ENCODE assay signal across 18 cellular contexts in the genomic region with DNA sequence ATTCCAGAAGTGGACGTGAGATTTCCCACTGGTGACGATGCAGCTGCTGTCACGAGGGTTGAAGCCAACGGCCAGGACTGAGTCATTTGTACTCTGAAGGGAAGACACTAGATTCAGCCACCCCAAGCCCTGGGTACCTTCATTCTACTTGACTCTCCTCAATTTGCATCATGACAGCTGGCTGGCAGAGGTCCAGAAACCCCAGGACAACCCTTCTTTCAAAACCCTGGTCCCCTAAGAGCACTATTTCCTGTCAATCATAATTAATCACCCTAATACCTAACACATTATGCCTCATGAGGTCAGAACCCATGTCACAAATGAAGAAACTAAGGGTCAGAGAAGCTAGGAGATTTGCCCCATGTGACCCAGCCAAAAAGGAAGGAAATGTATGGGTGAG. TPM values are rescaled to one million over a fixed set of nuclear protein-coding genes. Genes with fewer than 3 reads are reported as not detected.
DNase-seq lines count a peak whose midpoint lies in the region; ATAC-seq lines count a peak whose summit lies in the region.
"Had no signal": no experiment of that assay in that cellular context is flagged by ENCODE, and none has a peak within 500 bp of the region (broad histone marks: within the 10 kb centered on the region; RNA-seq: fewer than 3 reads in every experiment).

No MANE protein-coding gene starts in this region.

- ATAC-seq in Right ventricle myocardium superior (ENCODE audit: poor library complexity) (no peak), HG03439 (IDR thresholded peaks at IDR 0.05; ENCODE audit: unreplicated experiment) (no peak), GM21526 (IDR thresholded peaks at IDR 0.05; ENCODE audit: low FRiP score, unreplicated experiment) (no peak), HG03095 (IDR thresholded peaks at IDR 0.05; ENCODE audit: unreplicated experiment) (no peak)
- no peak for ATAC-seq in activated naive CD8-positive, alpha-beta T cell treated with anti-CD3 and anti-CD28 coated beads, Interleukin-2, amount 50 U/mL, for 24 hours
- ATAC-seq in stimulated activated effector memory CD8-positive, alpha-beta T cell treated with anti-CD3 and anti-CD28 coated beads, Interleukin-12 subunit alpha, Interleukin-12 subunit beta, amount 100 ng/mL, for 72 hours = no peak
- ATAC-seq: activated CD4-positive, CD25-positive, alpha-beta regulatory T cell treated with anti-CD3 and anti-CD28 coated beads, Interleukin-2, amount 50 U/mL, for 24 hours; effector memory CD8-positive, alpha-beta T cell; T-helper 17 cell had no signal

- H3K4me1 Mint-ChIP-seq in activated naive CD8-positive, alpha-beta T cell treated with anti-CD3 and anti-CD28 coated beads, Interleukin-2, amount 50 U/mL, for 24 hours = peaks cover 51% of the 10 kb centered on the region
- H3K4me1 Mint-ChIP-seq in stimulated activated effector memory CD8-positive, alpha-beta T cell treated with anti-CD3 and anti-CD28 coated beads, Interleukin-12 subunit alpha, Interleukin-12 subunit beta, amount 100 ng/mL, for 72 hours = peaks cover 65% of the 10 kb centered on the region

- peaks cover 55% of the 10 kb centered on the region for H3K36me3 Mint-ChIP-seq in activated naive CD8-positive, alpha-beta T cell treated with anti-CD3 and anti-CD28 coated beads, Interleukin-2, amount 50 U/mL, for 24 hours (ENCODE audit: low read depth)
- H3K36me3 Mint-ChIP-seq in stimulated activated effector memory CD8-positive, alpha-beta T cell treated with anti-CD3 and anti-CD28 coated beads, Interleukin-12 subunit alpha, Interleukin-12 subunit beta, amount 100 ng/mL, for 72 hours = peaks cover 91% of the 10 kb centered on the region

- no peak overlapping the region for H3K4me3 Mint-ChIP-seq in activated naive CD8-positive, alpha-beta T cell treated with anti-CD3 and anti-CD28 coated beads, Interleukin-2, amount 50 U/mL, for 24 hours
- H3K4me3 Mint-ChIP-seq in stimulated activated effector memory CD8-positive, alpha-beta T cell treated with anti-CD3 and anti-CD28 coated beads, Interleukin-12 subunit alpha, Interleukin-12 subunit beta, amount 100 ng/mL, for 72 hours = no peak overlapping the region
- H3K4me3 Mint-ChIP-seq: effector memory CD8-positive, alpha-beta T cell; immature natural killer cell; T-helper 17 cell had no signal

- intact Hi-C loops in Right ventricle myocardium superior (cut with DNase I) (no loop called here), cardiac septum (cut with DNase I) (no loop called here)

- H3K27ac Mint-ChIP-seq in activated naive CD8-positive, alpha-beta T cell treated with anti-CD3 and anti-CD28 coated beads, Interleukin-2, amount 50 U/mL, for 24 hours = peak overlapping the region; percentile 9
- H3K27ac Mint-ChIP-seq in stimulated activated effector memory CD8-positive, alpha-beta T cell treated with anti-CD3 and anti-CD28 coated beads, Interleukin-12 subunit alpha, Interleukin-12 subunit beta, amount 100 ng/mL, for 72 hours = peak overlapping the region; percentile 34
- H3K27ac Mint-ChIP-seq: T-helper 17 cell had no signal

- H3K27me3 Mint-ChIP-seq in activated naive CD8-positive, alpha-beta T cell treated with anti-CD3 and anti-CD28 coated beads, Interleukin-2, amount 50 U/mL, for 24 hours = no peaks in the 10 kb centered on the region
- H3K27me3 Mint-ChIP-seq: effector memory CD8-positive, alpha-beta T cell; T-helper 17 cell had no signal

- DNase-seq in Right ventricle myocardium superior = peak; percentile 27
- DNase-seq in cardiac septum (ENCODE audit: low spot score) = no peak
- peak; percentile 93 for DNase-seq in LHCN-M2 (ENCODE audit: low read depth)
- no peak for DNase-seq in activated naive CD8-positive, alpha-beta T cell treated with anti-CD3 and anti-CD28 coated beads, Interleukin-2, amount 50 U/mL, for 24 hours
- DNase-seq in stimulated activated effector memory CD8-positive, alpha-beta T cell treated with anti-CD3 and anti-CD28 coated beads, Interleukin-12 subunit alpha, Interleukin-12 subunit beta, amount 100 ng/mL, for 72 hours (ENCODE audit: low spot score in 2 of 2) = no peak
- DNase-seq: activated CD8-positive, alpha-beta memory T cell treated with anti-CD3 and anti-CD28 coated beads, Interleukin-2, amount 50 U/mL, for 48 hours; activated naive CD4-positive, alpha-beta T cell; effector memory CD8-positive, alpha-beta T cell; immature natural killer cell; NCI-H187; NCI-H510A; stimulated activated CD4-positive, alpha-beta T cell treated with anti-CD3 and anti-CD28 coated beads, Interleukin-4, amount 100 ng/mL, for 4 hours; T-helper 17 cell had no signal

- no peaks in the 10 kb centered on the region for H3K9me3 Mint-ChIP-seq in activated naive CD8-positive, alpha-beta T cell treated with anti-CD3 and anti-CD28 coated beads, Interleukin-2, amount 50 U/mL, for 24 hours
- H3K9me3 Mint-ChIP-seq in stimulated activated effector memory CD8-positive, alpha-beta T cell treated with anti-CD3 and anti-CD28 coated beads, Interleukin-12 subunit alpha, Interleukin-12 subunit beta, amount 100 ng/mL, for 72 hours = no peaks in the 10 kb centered on the region
- H3K9me3 Mint-ChIP-seq: effector memory CD8-positive, alpha-beta T cell; immature natural killer cell had no signal

RNA-seq across cellular contexts. Expression of gene EML3, which starts 4.8 kb away (rescaled TPM):
- 13.1 TPM for total RNA-seq in Right ventricle myocardium superior
- 29.6 TPM for total RNA-seq in cardiac septum
- total RNA-seq in LHCN-M2 (2014; rRNA removed) = 41.5 and 46.8 TPM in 2 replicates
- 30.5 TPM for polyA plus RNA-seq in LHCN-M2 (2012)

RNA-seq across cellular contexts. Expression of gene ROM1, which starts 5.3 kb away (rescaled TPM):
- total RNA-seq in Right ventricle myocardium superior (1.5 TPM), cardiac septum (6.0 TPM), LHCN-M2 (2014; rRNA removed) (8.9 and 10.3 TPM in 2 replicates)
- 7.8 TPM for polyA plus RNA-seq in LHCN-M2 (2012)
- total RNA-seq: ascending aorta had no signal

RNA-seq across cellular contexts. Expression of gene MTA2, which starts 6.1 kb away (rescaled TPM):
- total RNA-seq in Right ventricle myocardium superior (28.2 TPM), cardiac septum (36.8 TPM), LHCN-M2 (2014; rRNA removed) (142 and 149 TPM in 2 replicates)
- 66.8 TPM for polyA plus RNA-seq in LHCN-M2 (2012)

RNA-seq across cellular contexts. Expression of gene B3GAT3, which starts 14.1 kb away (rescaled TPM):
- 11.6 TPM for total RNA-seq in Right ventricle myocardium superior
- total RNA-seq in cardiac septum = 16.0 TPM
- 74.1 and 92.8 TPM in 2 replicates for total RNA-seq in LHCN-M2 (2014; rRNA removed)
- polyA plus RNA-seq in LHCN-M2 (2012) = 48.2 TPM

RNA-seq across cellular contexts. Expression of gene TUT1, which starts 16.4 kb away (rescaled TPM):
- 14.7 TPM for total RNA-seq in Right ventricle myocardium superior
- total RNA-seq in cardiac septum = 11.7 TPM
- 9.0 and 9.8 TPM in 2 replicates for total RNA-seq in LHCN-M2 (2014; rRNA removed)
- polyA plus RNA-seq in LHCN-M2 (2012) = 8.8 TPM

Comparison
In these comparisons a context has a peak if more than half of its experiments do, and no peak if none do; other contexts are left out.
1. DNase-seq: peak in Right ventricle myocardium superior (single experiment) and LHCN-M2 (single experiment); none in cardiac septum (single experiment), activated naive CD8-positive, alpha-beta T cell treated with anti-CD3 and anti-CD28 coated beads, Interleukin-2, amount 50 U/mL, for 24 hours (single experiment) and stimulated activated effector memory CD8-positive, alpha-beta T cell treated with anti-CD3 and anti-CD28 coated beads, Interleukin-12 subunit alpha, Interleukin-12 subunit beta, amount 100 ng/mL, for 72 hours (0 of 2).